In the genomic region with DNA sequence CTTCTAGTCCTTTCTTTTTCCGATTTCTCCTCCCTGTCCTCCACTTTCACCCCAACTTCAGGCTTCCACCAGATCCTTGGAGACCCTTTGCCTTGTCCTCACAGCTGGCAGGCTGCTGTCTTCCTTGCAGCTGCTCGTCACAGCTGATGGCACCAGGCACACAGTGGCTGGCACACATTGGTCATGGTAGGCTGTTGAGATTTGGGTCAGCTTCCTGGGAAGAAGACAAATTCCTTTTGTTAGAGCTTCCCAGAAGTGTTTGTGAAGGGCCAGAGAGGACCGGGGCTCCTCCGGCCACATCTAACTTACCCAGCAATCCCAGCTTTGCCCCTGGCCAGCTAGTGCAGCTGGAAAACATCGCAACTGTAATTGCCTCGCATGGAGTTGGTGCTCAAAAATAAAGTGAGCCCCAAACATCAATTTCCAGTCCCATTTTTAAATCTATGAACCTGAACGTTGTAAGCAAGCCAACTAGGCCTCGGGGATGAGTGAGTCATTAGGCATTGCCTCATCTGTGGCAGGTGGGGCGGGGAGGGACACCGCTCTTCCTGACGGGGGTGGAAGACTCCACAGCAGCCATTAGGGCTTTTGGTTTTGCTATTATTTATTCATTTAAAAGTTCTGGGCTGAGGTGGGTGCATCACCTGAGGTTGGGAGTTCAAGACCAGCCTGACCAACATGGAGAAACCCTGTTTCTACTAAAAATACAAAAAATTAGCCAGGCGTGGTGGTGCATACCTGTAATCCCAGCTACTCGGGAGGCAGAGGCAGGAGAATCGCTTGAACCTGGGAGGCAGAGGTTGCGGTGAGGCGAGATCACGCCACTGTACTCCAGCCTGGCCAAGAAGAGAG, we compare ENCODE assay signal across 8 cellular contexts. TPM values are rescaled to one million over a fixed set of nuclear protein-coding genes. Genes with fewer than 3 reads are reported as not detected.
DNase-seq lines count a peak whose midpoint lies in the region; ATAC-seq and TF ChIP-seq lines count a peak whose summit lies in the region.

No MANE protein-coding gene starts in this region.

- CTCF ChIA-PET in Panc1 (lab: Charles Lee), result no interaction called here

- H3K4me1 ChIP-seq in Panc1 (ENCODE audit: control insufficient read depth, insufficient read depth, low read length), result peaks cover 15% of the 10 kb centered on the region

- intact Hi-C loops in Panc1 (cut with micrococcal nuclease; ENCODE audit: unreplicated experiment), result no loop called here

- POLR2A ChIA-PET in Panc1 (lab: Charles Lee), result no interaction called here

- no TSS peak for BruUV-seq in Panc1 (replicated peaks; lab: Mats Ljungman, UMichigan)

- H3K27ac ChIP-seq in Panc1 (ENCODE audit: low read length), result peak overlapping the region; percentile 83

- no peaks in the 10 kb centered on the region for H3K36me3 ChIP-seq in Panc1 (ENCODE audit: control insufficient read depth, insufficient read depth, low read length)

- in situ Hi-C loops in Panc1 (cut with HindIII; ENCODE audit: low pct_unique_long_range_greater_than_20kb, low sequenced_read_pairs), result no loop called here

- H3K9me3 ChIP-seq in Panc1 (ENCODE audit: control insufficient read depth, insufficient read depth, low read depth, low read length), result peaks cover 10% of the 10 kb centered on the region; the same call in 1 of the 2 replicates

- TF ChIP-seq CTCF in Panc1 (IDR thresholded peaks at IDR 0.05), result no peak
- TF ChIP-seq CTCF in fibroblast of the aortic adventitia (IDR thresholded peaks at IDR 0.05; ENCODE audit: insufficient read depth, low read length), result no peak

- H3K4me3 ChIP-seq in Panc1 (ENCODE audit: low read depth in 2 of 2, low read length in 2 of 2), result peak overlapping the region in 1 of 2 experiments; percentile 33; a peak in 2 of 4 replicates
- H3K4me3 ChIP-seq in fibroblast of the aortic adventitia (ENCODE audit: low read depth, low read length), result no peak overlapping the region

- peak; percentile 62 for ATAC-seq in Panc1
- no peak for ATAC-seq in GM21825 (IDR thresholded peaks at IDR 0.05; ENCODE audit: unreplicated experiment)
- no peak for ATAC-seq in GM21717 (IDR thresholded peaks at IDR 0.05; ENCODE audit: unreplicated experiment)

- DNase-seq in DMS79 (lab: John Stamatoyannopoulos, UW) (peak; percentile 94), Panc1 (ENCODE audit: low read depth, low spot score) (no peak), fibroblast of the aortic adventitia (ENCODE audit: low read depth) (peak; percentile 84), pons (ENCODE audit: low spot score) (peak; percentile 61), NCI-H2029 (lab: John Stamatoyannopoulos, UW) (no peak)
- no peak for DNase-seq in activated naive CD4-positive, alpha-beta T cell (lab: John Stamatoyannopoulos, UW)

- no peaks in the 10 kb centered on the region for H3K27me3 ChIP-seq in Panc1 (ENCODE audit: control insufficient read depth, insufficient read depth, low read length)

RNA-seq across cellular contexts. Expression of a gene that starts 12.4 kb away (rescaled TPM):
- not detected for total RNA-seq in Panc1 (2021; ENCODE audit: unreplicated experiment)
- polyA plus RNA-seq in Panc1 (2012; ENCODE audit: insufficient read length), result not detected
- total RNA-seq in fibroblast of the aortic adventitia (ENCODE audit: low replicate concordance), result 0.09 TPM in 1 of 2 replicates, not detected in the other

RNA-seq across cellular contexts. Expression of a gene that starts 23.3 kb away (rescaled TPM):
- total RNA-seq in Panc1 (2021; ENCODE audit: unreplicated experiment) (7.6 TPM), fibroblast of the aortic adventitia (ENCODE audit: low replicate concordance) (0.45 and 0.90 TPM in 2 replicates)
- polyA plus RNA-seq in Panc1 (2012; ENCODE audit: insufficient read length), result not detected

Comparison
In these comparisons a context has a peak if more than half of its experiments do, and no peak if none do; other contexts are left out.
1. DNase-seq: peak in DMS79 (single experiment), fibroblast of the aortic adventitia (single experiment) and pons (single experiment); none in Panc1 (single experiment), NCI-H2029 (single experiment) and activated naive CD4-positive, alpha-beta T cell (0 of 4).